In genomic region chr3:66655119-66655518, GRCh38 we compare ENCODE assay signal across 20 cellular contexts.
DNase-seq lines count a peak whose midpoint lies in the region; ATAC-seq and TF ChIP-seq lines count a peak whose summit lies in the region.
"Had no signal": no experiment of that assay in that cellular context is flagged by ENCODE, and none has a peak within 500 bp of the region (broad histone marks: within the 10 kb centered on the region; RNA-seq: fewer than 3 reads in every experiment).

No MANE protein-coding gene starts in this region.

- H2AFZ ChIP-seq in neuronal stem cell (ENCODE audit: low read length), result peak overlapping the region; percentile 68

- no peak overlapping the region for H4K8ac ChIP-seq in neuronal stem cell (ENCODE audit: low read depth, low read length)

- no peak overlapping the region for H3K4ac ChIP-seq in neuronal stem cell (ENCODE audit: low read length)

- H2BK5ac ChIP-seq in neuronal stem cell (ENCODE audit: low read length), result no peak overlapping the region

- peak overlapping the region; percentile 4 for H2BK15ac ChIP-seq in neuronal stem cell (ENCODE audit: low read length)

- peak overlapping the region; percentile 81 for H4K91ac ChIP-seq in neuronal stem cell (ENCODE audit: low read depth, low read length, poor library complexity)

- H2BK120ac ChIP-seq in neuronal stem cell (ENCODE audit: low read depth, low read length), result peak overlapping the region; percentile 0

- no peaks in the 10 kb centered on the region for H3K27me3 ChIP-seq in right lobe of liver
- H3K27me3 ChIP-seq in neuronal stem cell (ENCODE audit: control insufficient read depth in 3 of 3, insufficient read depth in 3 of 3, low read depth in 1 of 3, low read length in 3 of 3), result no peaks in the 10 kb centered on the region
- H3K27me3 ChIP-seq: BE2C had no signal

- peaks cover 0 to 20% (median 2%) of the 10 kb centered on the region in 4 donors for H3K4me1 ChIP-seq in right lobe of liver
- peaks cover 12 to 28% of the 10 kb centered on the region in 2 donors for H3K4me1 ChIP-seq in neuronal stem cell (ENCODE audit: control insufficient read depth in 2 of 2, insufficient read depth in 1 of 2, low read depth in 1 of 2, low read length in 2 of 2)
- H3K4me1 ChIP-seq: A549, BE2C had no signal

- H3K4me2 ChIP-seq in neuronal stem cell (ENCODE audit: insufficient read depth, low read length, poor library complexity, severe bottlenecking), result no peak overlapping the region
- H3K4me2 ChIP-seq: A549 had no signal

- H3K27ac ChIP-seq in right lobe of liver (peak overlapping the region in 1 of 3 donors; percentile 29), neuronal stem cell (replicated peaks; ENCODE audit: low read length) (peak overlapping the region; percentile 83)
- H3K27ac ChIP-seq: A549 had no signal

- POLR2A ChIA-PET in activated CD4-positive, alpha-beta memory T cell treated with anti-CD3 and anti-CD28 coated beads for 36 hours (lab: Charles Lee), result no interaction called here

- H3K9me3 Mint-ChIP-seq in brain (peaks cover 0 to 3% (median 0%) of the 10 kb centered on the region in 5 experiments), type B pancreatic cell (no peaks in the 10 kb centered on the region)
- no peaks in the 10 kb centered on the region for H3K9me3 Mint-ChIP-seq in activated CD4-positive, alpha-beta memory T cell treated with anti-CD3 and anti-CD28 coated beads for 36 hours
- H3K9me3 Mint-ChIP-seq: CD4-positive, CD25-positive, alpha-beta regulatory T cell; IgD-negative memory B cell had no signal

- no peak overlapping the region for H2AK5ac ChIP-seq in neuronal stem cell (ENCODE audit: low read depth, low read length)

- ATAC-seq in right lobe of liver, result peak in 3 of 4 donors; percentile 23 to 25 (median 24)
- ATAC-seq in HG02852 (IDR thresholded peaks at IDR 0.05; ENCODE audit: unreplicated experiment), result no peak
- ATAC-seq: A549, Panc1 had no signal

- H3K4me1 Mint-ChIP-seq in brain (peaks cover 39% of the 10 kb centered on the region), type B pancreatic cell (ENCODE audit: unreplicated experiment) (peaks cover 37% of the 10 kb centered on the region)
- no peaks in the 10 kb centered on the region for H3K4me1 Mint-ChIP-seq in activated CD4-positive, alpha-beta memory T cell treated with anti-CD3 and anti-CD28 coated beads for 36 hours (ENCODE audit: low read depth)
- H3K4me1 Mint-ChIP-seq: CD4-positive, CD25-positive, alpha-beta regulatory T cell; IgD-negative memory B cell had no signal

- DNase-seq in right lobe of liver (no peak), neuronal stem cell (ENCODE audit: low spot score) (no peak), type B pancreatic cell (ENCODE audit: extremely low spot score, unreplicated experiment) (no peak), HUDEP-2 (lab: John Stamatoyannopoulos, UW; ENCODE audit: unreplicated experiment in 76 of 76) (no peak)
- no peak for DNase-seq in activated CD4-positive, alpha-beta memory T cell treated with anti-CD3 and anti-CD28 coated beads for 36 hours
- DNase-seq: BE2C; CD4-positive, CD25-positive, alpha-beta regulatory T cell; DMS79; HCEC 1CT; NCI-H1694; NCI-H2081; NCI-H2171 treated with DMSO at 0.1 percent for 48 hours; NCI-H524 treated with DMSO at 0.1 percent for 48 hours; NCI-H82; SIG-M5 had no signal

- no peak overlapping the region for H3K23ac ChIP-seq in neuronal stem cell (ENCODE audit: low read depth, low read length, poor library complexity)

- peak overlapping the region in 1 of 5 experiments; percentile 7 for H3K4me3 Mint-ChIP-seq in brain
- H3K4me3 Mint-ChIP-seq in type B pancreatic cell, result no peak overlapping the region
- H3K4me3 Mint-ChIP-seq in activated CD4-positive, alpha-beta memory T cell treated with anti-CD3 and anti-CD28 coated beads for 36 hours, result no peak overlapping the region
- H3K4me3 Mint-ChIP-seq: CD4-positive, CD25-positive, alpha-beta regulatory T cell; IgD-negative memory B cell had no signal

- H3K4me3 ChIP-seq in right lobe of liver (no peak overlapping the region), neuronal stem cell (ENCODE audit: low read length in 2 of 2) (no peak overlapping the region)
- H3K4me3 ChIP-seq: A549 had no signal

- H3K79me1 ChIP-seq in neuronal stem cell (ENCODE audit: low read depth, low read length), result no peaks in the 10 kb centered on the region

- TF ChIP-seq POLR2A in right lobe of liver (IDR thresholded peaks at IDR 0.05), result no peak

- no peak for TF ChIP-seq CTCF in brain (conservative IDR thresholded peaks at IDR 0.05)
- TF ChIP-seq CTCF in right lobe of liver (IDR thresholded peaks at IDR 0.05), result no peak
- TF ChIP-seq CTCF in type B pancreatic cell (conservative IDR thresholded peaks at IDR 0.05), result no peak

- H3K27me3 Mint-ChIP-seq in brain (peaks cover 8% of the 10 kb centered on the region), type B pancreatic cell (no peaks in the 10 kb centered on the region)
- H3K27me3 Mint-ChIP-seq in activated CD4-positive, alpha-beta memory T cell treated with anti-CD3 and anti-CD28 coated beads for 36 hours, result no peaks in the 10 kb centered on the region

- CTCF ChIA-PET in activated CD4-positive, alpha-beta memory T cell treated with anti-CD3 and anti-CD28 coated beads for 36 hours (lab: Charles Lee), result no interaction called here

- no peak overlapping the region for H3K18ac ChIP-seq in neuronal stem cell (ENCODE audit: low read length)

- H2BK12ac ChIP-seq in neuronal stem cell (ENCODE audit: low read length), result no peak overlapping the region

- H3K36me3 ChIP-seq in right lobe of liver, result no peaks in the 10 kb centered on the region
- no peaks in the 10 kb centered on the region for H3K36me3 ChIP-seq in neuronal stem cell (replicated peaks in 1 of 2; ENCODE audit: control insufficient read depth in 2 of 2, insufficient read depth in 2 of 2, low read length in 2 of 2)
- H3K36me3 ChIP-seq: BE2C had no signal

- intact Hi-C loops in right lobe of liver (cut with DNase I), result no loop called here
- intact Hi-C loops in activated CD4-positive, alpha-beta memory T cell treated with anti-CD3 and anti-CD28 coated beads for 36 hours (cut with micrococcal nuclease), result no loop called here

- H3K14ac ChIP-seq in neuronal stem cell (ENCODE audit: low read length), result no peak overlapping the region

- H3K9me3 ChIP-seq in right lobe of liver, result no peaks in the 10 kb centered on the region
- H3K9me3 ChIP-seq in neuronal stem cell (replicated peaks in 1 of 2; ENCODE audit: control insufficient read depth in 2 of 2, insufficient read depth in 1 of 2, low read depth in 1 of 2, low read length in 2 of 2), result no peaks in the 10 kb centered on the region
- H3K9me3 ChIP-seq: A549, BE2C had no signal

- H3K27ac Mint-ChIP-seq in brain, result peak overlapping the region in 3 of 5 experiments; percentile 64 to 87 (median 77)
- H3K27ac Mint-ChIP-seq in type B pancreatic cell, result peak overlapping the region; percentile 36
- H3K27ac Mint-ChIP-seq in activated CD4-positive, alpha-beta memory T cell treated with anti-CD3 and anti-CD28 coated beads for 36 hours, result no peak overlapping the region
- H3K27ac Mint-ChIP-seq: CD4-positive, CD25-positive, alpha-beta regulatory T cell; IgD-negative memory B cell had no signal

- no peaks in the 10 kb centered on the region for H3K36me3 Mint-ChIP-seq in brain
- H3K36me3 Mint-ChIP-seq in type B pancreatic cell, result no peaks in the 10 kb centered on the region
- H3K36me3 Mint-ChIP-seq in activated CD4-positive, alpha-beta memory T cell treated with anti-CD3 and anti-CD28 coated beads for 36 hours, result no peaks in the 10 kb centered on the region
- H3K36me3 Mint-ChIP-seq: CD4-positive, CD25-positive, alpha-beta regulatory T cell; IgD-negative memory B cell had no signal

- WGBS in right lobe of liver (ENCODE audit: insufficient coverage, low coverage, low lambda C conversion rate, missing lambda C conversion rate), result 0% methylated on average over 1 of the region's 2 CpGs
- no CpG with 5 or more reads among the region's 2 CpGs for WGBS in neuronal stem cell (ENCODE audit: extremely low coverage in 2 of 2, insufficient read length in 2 of 2, insufficient replicate concordance in 1 of 2), 2 donors

- H3K9ac ChIP-seq in neuronal stem cell (ENCODE audit: low read depth, low read length, poor library complexity), result no peak overlapping the region
